In genomic region chr20:43559147-43559477, GRCh38 we compare ENCODE assay signal across 2 cellular contexts.
TF ChIP-seq lines count a peak whose summit lies in the region.

No MANE protein-coding gene starts in this region.

TF ChIP-seq in GM12878, 131 proteins besides CTCF, POLR2A, EP300 and RAD21:
- TF ChIP-seq HDAC6 (IDR thresholded peaks at IDR 0.05; ENCODE audit: unreplicated experiment) (no peak), CHD1 (IDR thresholded peaks at IDR 0.05; ENCODE audit: low read depth, low read length) (no peak), E4F1 (IDR thresholded peaks at IDR 0.05; ENCODE audit: borderline replicate concordance, partially characterized antibody) (peak; percentile 15), BACH1 (IDR thresholded peaks at IDR 0.05; ENCODE audit: borderline replicate concordance) (no peak), NFXL1 (IDR thresholded peaks at IDR 0.05; ENCODE audit: borderline replicate concordance) (no peak)

TF ChIP-seq in HepG2, 621 proteins besides CTCF, POLR2A, EP300 and RAD21 (continues in another document):
- TF ChIP-seq SOX13 (IDR thresholded peaks at IDR 0.05): no peak
- TF ChIP-seq SOX13 (CRISPR knock-in tag; conservative IDR thresholded peaks at IDR 0.05 in 1 of 2, IDR thresholded peaks at IDR 0.05 in 1 of 2): 0 out of 4 replicates have a peak, but pooled peaks of 1 of the 2 experiments have one; percentile 0
- peak; percentile 41; the same call in 1 of the 2 replicates for TF ChIP-seq ATF7 (IDR thresholded peaks at IDR 0.05)
- no peak for TF ChIP-seq ATF7 (CRISPR knock-in tag; IDR thresholded peaks at IDR 0.05)
- no peak for TF ChIP-seq CC2D1A (CRISPR knock-in tag; IDR thresholded peaks at IDR 0.05)
- peak; percentile 47; the same call in 1 of the 2 replicates for TF ChIP-seq ZNF367 (CRISPR knock-in tag; IDR thresholded peaks at IDR 0.05; ENCODE audit: borderline replicate concordance)
- peak; percentile 33; the same call in 1 of the 2 replicates for TF ChIP-seq LRRFIP1 (CRISPR knock-in tag; conservative IDR thresholded peaks at IDR 0.05)
- TF ChIP-seq TAF1 (CRISPR knock-in tag; IDR thresholded peaks at IDR 0.05): no peak
- peak; percentile 46; the same call in 1 of the 2 replicates for TF ChIP-seq LCORL (IDR thresholded peaks at IDR 0.05)
- no peak for TF ChIP-seq LCORL (CRISPR knock-in tag; IDR thresholded peaks at IDR 0.05)
- no peak for TF ChIP-seq HES4 (CRISPR knock-in tag; IDR thresholded peaks at IDR 0.05; ENCODE audit: borderline replicate concordance)
- no peak for TF ChIP-seq WIZ (CRISPR knock-in tag; IDR thresholded peaks at IDR 0.05)
- TF ChIP-seq, protein P1, sequence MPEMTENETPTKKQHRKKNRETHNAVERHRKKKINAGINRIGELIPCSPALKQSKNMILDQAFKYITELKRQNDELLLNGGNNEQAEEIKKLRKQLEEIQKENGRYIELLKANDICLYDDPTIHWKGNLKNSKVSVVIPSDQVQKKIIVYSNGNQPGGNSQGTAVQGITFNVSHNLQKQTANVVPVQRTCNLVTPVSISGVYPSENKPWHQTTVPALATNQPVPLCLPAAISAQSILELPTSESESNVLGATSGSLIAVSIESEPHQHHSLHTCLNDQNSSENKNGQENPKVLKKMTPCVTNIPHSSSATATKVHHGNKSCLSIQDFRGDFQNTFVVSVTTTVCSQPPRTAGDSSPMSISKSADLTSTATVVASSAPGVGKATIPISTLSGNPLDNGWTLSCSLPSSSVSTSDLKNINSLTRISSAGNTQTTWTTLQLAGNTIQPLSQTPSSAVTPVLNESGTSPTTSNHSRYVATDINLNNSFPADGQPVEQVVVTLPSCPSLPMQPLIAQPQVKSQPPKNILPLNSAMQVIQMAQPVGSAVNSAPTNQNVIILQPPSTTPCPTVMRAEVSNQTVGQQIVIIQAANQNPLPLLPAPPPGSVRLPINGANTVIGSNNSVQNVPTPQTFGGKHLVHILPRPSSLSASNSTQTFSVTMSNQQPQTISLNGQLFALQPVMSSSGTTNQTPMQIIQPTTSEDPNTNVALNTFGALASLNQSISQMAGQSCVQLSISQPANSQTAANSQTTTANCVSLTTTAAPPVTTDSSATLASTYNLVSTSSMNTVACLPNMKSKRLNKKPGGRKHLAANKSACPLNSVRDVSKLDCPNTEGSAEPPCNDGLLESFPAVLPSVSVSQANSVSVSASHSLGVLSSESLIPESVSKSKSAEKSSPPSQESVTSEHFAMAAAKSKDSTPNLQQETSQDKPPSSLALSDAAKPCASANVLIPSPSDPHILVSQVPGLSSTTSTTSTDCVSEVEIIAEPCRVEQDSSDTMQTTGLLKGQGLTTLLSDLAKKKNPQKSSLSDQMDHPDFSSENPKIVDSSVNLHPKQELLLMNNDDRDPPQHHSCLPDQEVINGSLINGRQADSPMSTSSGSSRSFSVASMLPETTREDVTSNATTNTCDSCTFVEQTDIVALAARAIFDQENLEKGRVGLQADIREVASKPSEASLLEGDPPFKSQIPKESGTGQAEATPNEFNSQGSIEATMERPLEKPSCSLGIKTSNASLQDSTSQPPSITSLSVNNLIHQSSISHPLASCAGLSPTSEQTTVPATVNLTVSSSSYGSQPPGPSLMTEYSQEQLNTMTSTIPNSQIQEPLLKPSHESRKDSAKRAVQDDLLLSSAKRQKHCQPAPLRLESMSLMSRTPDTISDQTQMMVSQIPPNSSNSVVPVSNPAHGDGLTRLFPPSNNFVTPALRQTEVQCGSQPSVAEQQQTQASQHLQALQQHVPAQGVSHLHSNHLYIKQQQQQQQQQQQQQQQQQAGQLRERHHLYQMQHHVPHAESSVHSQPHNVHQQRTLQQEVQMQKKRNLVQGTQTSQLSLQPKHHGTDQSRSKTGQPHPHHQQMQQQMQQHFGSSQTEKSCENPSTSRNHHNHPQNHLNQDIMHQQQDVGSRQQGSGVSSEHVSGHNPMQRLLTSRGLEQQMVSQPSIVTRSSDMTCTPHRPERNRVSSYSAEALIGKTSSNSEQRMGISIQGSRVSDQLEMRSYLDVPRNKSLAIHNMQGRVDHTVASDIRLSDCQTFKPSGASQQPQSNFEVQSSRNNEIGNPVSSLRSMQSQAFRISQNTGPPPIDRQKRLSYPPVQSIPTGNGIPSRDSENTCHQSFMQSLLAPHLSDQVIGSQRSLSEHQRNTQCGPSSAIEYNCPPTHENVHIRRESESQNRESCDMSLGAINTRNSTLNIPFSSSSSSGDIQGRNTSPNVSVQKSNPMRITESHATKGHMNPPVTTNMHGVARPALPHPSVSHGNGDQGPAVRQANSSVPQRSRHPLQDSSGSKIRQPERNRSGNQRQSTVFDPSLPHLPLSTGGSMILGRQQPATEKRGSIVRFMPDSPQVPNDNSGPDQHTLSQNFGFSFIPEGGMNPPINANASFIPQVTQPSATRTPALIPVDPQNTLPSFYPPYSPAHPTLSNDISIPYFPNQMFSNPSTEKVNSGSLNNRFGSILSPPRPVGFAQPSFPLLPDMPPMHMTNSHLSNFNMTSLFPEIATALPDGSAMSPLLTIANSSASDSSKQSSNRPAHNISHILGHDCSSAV (CRISPR knock-in tag; IDR thresholded peaks at IDR 0.05; ENCODE audit: borderline replicate concordance): no peak
- no peak for TF ChIP-seq SIN3B (IDR thresholded peaks at IDR 0.05; ENCODE audit: low read length)
- 0 out of 2 replicates have a peak, but pooled peaks have one; percentile 26 for TF ChIP-seq KMT2B (CRISPR knock-in tag; IDR thresholded peaks at IDR 0.05)
- 0 out of 2 replicates have a peak, but pooled peaks have one; percentile 59 for TF ChIP-seq PAX8 (CRISPR knock-in tag; IDR thresholded peaks at IDR 0.05; ENCODE audit: borderline replicate concordance)
- peak; percentile 44; the same call in 1 of the 2 replicates for TF ChIP-seq FOXA1 (IDR thresholded peaks at IDR 0.05)
- no peak for TF ChIP-seq FOXA1 (CRISPR knock-in tag; IDR thresholded peaks at IDR 0.05)
- peak; percentile 25; the same call in 1 of the 2 replicates for TF ChIP-seq SP4 (CRISPR knock-in tag; IDR thresholded peaks at IDR 0.05)
- 0 out of 2 replicates have a peak, but pooled peaks have one; percentile 10 for TF ChIP-seq NFKBIZ (CRISPR knock-in tag; IDR thresholded peaks at IDR 0.05)
- 0 out of 2 replicates have a peak, but pooled peaks have one; percentile 54 for TF ChIP-seq ZNF207 (IDR thresholded peaks at IDR 0.05; ENCODE audit: borderline replicate concordance)
- TF ChIP-seq, protein P2, sequence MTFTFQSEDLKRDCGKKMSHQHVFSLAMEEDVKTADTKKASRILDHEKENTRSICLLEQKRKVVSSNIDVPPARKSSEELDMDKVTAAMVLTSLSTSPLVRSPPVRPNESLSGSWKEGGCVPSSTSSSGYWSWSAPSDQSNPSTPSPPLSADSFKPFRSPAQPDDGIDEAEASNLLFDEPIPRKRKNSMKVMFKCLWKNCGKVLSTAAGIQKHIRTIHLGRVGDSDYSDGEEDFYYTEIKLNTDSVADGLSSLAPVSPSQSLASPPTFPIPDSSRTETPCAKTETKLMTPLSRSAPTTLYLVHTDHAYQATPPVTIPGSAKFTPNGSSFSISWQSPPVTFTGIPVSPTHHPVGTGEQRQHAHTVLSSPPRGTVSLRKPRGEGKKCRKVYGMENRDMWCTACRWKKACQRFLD (CRISPR knock-in tag; IDR thresholded peaks at IDR 0.05; ENCODE audit: borderline replicate concordance): no peak
- TF ChIP-seq HOXA5 (CRISPR knock-in tag; IDR thresholded peaks at IDR 0.05): peak; percentile 7; the same call in 1 of the 2 replicates
- TF ChIP-seq ARID2 (CRISPR knock-in tag; IDR thresholded peaks at IDR 0.05; ENCODE audit: borderline replicate concordance): no peak
- 0 out of 2 replicates have a peak, but pooled peaks have one; percentile 7 for TF ChIP-seq ZNF530 (CRISPR knock-in tag; IDR thresholded peaks at IDR 0.05; ENCODE audit: low read depth)
- no peak for TF ChIP-seq ZBTB21 (CRISPR knock-in tag; IDR thresholded peaks at IDR 0.05)
- TF ChIP-seq ZNF503 (CRISPR knock-in tag; IDR thresholded peaks at IDR 0.05): peak; percentile 16
- TF ChIP-seq ZNF616 (CRISPR knock-in tag; IDR thresholded peaks at IDR 0.05; ENCODE audit: low read depth): no peak
- peak; percentile 63 for TF ChIP-seq RBFOX2 (IDR thresholded peaks at IDR 0.05; ENCODE audit: low read depth, low read length)
- TF ChIP-seq DNMT3B (CRISPR knock-in tag; conservative IDR thresholded peaks at IDR 0.05): 0 out of 2 replicates have a peak, but pooled peaks have one; percentile 7
- no peak for TF ChIP-seq GZF1 (CRISPR knock-in tag; IDR thresholded peaks at IDR 0.05)
- no peak for TF ChIP-seq SMC3 (IDR thresholded peaks at IDR 0.05; ENCODE audit: low read length)
- TF ChIP-seq NFIC (IDR thresholded peaks at IDR 0.05; ENCODE audit: low read length): peak; percentile 6; the same call in 1 of the 2 replicates
- TF ChIP-seq FOXO1 (CRISPR knock-in tag; IDR thresholded peaks at IDR 0.05): 0 out of 2 replicates have a peak, but pooled peaks have one; percentile 6
- TF ChIP-seq ATM (IDR thresholded peaks at IDR 0.05; ENCODE audit: borderline replicate concordance): peak; percentile 59; the same call in 1 of the 2 replicates
- no peak for TF ChIP-seq IKZF4 (CRISPR knock-in tag; IDR thresholded peaks at IDR 0.05; ENCODE audit: borderline replicate concordance, low read depth, not compliant biosample characterization)
- 0 out of 2 replicates have a peak, but pooled peaks have one; percentile 3 for TF ChIP-seq ZNF609 (CRISPR knock-in tag; IDR thresholded peaks at IDR 0.05; ENCODE audit: borderline replicate concordance)
- TF ChIP-seq ETV5 (CRISPR knock-in tag; IDR thresholded peaks at IDR 0.05; ENCODE audit: borderline replicate concordance): peak; percentile 5; the same call in 1 of the 2 replicates
- 0 out of 2 replicates have a peak, but pooled peaks have one; percentile 15 for TF ChIP-seq SSRP1 (CRISPR knock-in tag; IDR thresholded peaks at IDR 0.05)
